Comparison of ENCODE assay signal across 1 cellular context in the genomic region with DNA sequence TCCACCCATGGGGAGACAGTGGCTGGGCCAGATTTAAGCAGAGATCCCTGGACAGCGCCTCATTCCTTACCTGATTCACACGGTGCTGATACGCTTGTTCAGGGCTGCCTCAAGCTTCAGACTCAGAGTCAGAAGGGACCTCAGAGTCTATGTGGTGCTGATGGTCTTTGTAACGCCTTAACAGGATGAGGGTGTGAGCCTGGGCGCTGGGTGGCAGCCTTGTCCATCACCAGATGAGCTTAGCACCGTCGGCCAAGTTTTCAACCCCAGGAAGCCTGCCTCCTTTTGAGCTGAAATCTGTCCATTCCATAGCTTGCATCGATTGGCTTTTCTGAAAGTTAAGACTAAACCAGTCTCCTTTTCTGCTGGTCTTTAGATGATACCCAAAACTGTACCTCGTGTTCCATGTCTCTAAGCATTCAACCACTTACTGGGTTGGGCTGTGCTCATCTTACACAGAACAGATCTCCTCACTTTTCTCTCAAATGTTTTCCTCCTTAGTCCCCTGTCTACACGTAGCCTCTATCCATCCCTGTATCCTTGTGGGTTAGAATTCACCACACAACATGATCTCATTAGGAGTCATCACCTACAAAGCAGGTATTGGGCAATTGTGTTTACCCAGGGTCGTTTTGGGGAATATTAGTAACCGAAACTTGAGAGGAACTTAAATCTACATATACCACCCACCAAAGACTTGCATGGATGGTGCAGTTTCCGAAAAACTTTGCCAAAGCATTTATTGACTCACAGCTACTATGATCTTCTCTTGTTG.
TF ChIP-seq lines count a peak whose summit lies in the region.

No MANE protein-coding gene starts in this region.

TF ChIP-seq in GM12878, 131 proteins besides CTCF, POLR2A, EP300 and RAD21 (continued from another document):
- TF ChIP-seq, protein P1, sequence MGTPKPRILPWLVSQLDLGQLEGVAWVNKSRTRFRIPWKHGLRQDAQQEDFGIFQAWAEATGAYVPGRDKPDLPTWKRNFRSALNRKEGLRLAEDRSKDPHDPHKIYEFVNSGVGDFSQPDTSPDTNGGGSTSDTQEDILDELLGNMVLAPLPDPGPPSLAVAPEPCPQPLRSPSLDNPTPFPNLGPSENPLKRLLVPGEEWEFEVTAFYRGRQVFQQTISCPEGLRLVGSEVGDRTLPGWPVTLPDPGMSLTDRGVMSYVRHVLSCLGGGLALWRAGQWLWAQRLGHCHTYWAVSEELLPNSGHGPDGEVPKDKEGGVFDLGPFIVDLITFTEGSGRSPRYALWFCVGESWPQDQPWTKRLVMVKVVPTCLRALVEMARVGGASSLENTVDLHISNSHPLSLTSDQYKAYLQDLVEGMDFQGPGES (IDR thresholded peaks at IDR 0.05), result no peak
- TF ChIP-seq, protein P2, sequence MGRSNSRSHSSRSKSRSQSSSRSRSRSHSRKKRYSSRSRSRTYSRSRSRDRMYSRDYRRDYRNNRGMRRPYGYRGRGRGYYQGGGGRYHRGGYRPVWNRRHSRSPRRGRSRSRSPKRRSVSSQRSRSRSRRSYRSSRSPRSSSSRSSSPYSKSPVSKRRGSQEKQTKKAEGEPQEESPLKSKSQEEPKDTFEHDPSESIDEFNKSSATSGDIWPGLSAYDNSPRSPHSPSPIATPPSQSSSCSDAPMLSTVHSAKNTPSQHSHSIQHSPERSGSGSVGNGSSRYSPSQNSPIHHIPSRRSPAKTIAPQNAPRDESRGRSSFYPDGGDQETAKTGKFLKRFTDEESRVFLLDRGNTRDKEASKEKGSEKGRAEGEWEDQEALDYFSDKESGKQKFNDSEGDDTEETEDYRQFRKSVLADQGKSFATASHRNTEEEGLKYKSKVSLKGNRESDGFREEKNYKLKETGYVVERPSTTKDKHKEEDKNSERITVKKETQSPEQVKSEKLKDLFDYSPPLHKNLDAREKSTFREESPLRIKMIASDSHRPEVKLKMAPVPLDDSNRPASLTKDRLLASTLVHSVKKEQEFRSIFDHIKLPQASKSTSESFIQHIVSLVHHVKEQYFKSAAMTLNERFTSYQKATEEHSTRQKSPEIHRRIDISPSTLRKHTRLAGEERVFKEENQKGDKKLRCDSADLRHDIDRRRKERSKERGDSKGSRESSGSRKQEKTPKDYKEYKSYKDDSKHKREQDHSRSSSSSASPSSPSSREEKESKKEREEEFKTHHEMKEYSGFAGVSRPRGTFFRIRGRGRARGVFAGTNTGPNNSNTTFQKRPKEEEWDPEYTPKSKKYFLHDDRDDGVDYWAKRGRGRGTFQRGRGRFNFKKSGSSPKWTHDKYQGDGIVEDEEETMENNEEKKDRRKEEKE (IDR thresholded peaks at IDR 0.05), result no peak
- no peak for TF ChIP-seq USF2 (IDR thresholded peaks at IDR 0.05; ENCODE audit: borderline replicate concordance, low read depth, low read length)
- TF ChIP-seq TAF1 (IDR thresholded peaks at IDR 0.05; ENCODE audit: borderline replicate concordance, low read depth, low read length), result no peak
- TF ChIP-seq ZNF622 (IDR thresholded peaks at IDR 0.05), result no peak
- no peak for TF ChIP-seq POLR2AphosphoS5 (IDR thresholded peaks at IDR 0.05; ENCODE audit: low read length)
- TF ChIP-seq TBL1XR1 (IDR thresholded peaks at IDR 0.05; ENCODE audit: low read depth, low read length), result no peak
- no peak for TF ChIP-seq SIX5 (IDR thresholded peaks at IDR 0.05; ENCODE audit: low read depth, low read length, severe bottlenecking)
- no peak for TF ChIP-seq MYC (IDR thresholded peaks at IDR 0.05; ENCODE audit: insufficient read depth, insufficient read length, insufficient replicate concordance, low read length, severe bottlenecking)
- no peak for TF ChIP-seq ETV6 (conservative IDR thresholded peaks at IDR 0.05 in 1 of 2, IDR thresholded peaks at IDR 0.05 in 1 of 2; ENCODE audit: borderline replicate concordance in 1 of 2, low read depth in 1 of 2)
- TF ChIP-seq HSF1 (IDR thresholded peaks at IDR 0.05; ENCODE audit: low read depth, low read length), result no peak
- TF ChIP-seq, protein P3, sequence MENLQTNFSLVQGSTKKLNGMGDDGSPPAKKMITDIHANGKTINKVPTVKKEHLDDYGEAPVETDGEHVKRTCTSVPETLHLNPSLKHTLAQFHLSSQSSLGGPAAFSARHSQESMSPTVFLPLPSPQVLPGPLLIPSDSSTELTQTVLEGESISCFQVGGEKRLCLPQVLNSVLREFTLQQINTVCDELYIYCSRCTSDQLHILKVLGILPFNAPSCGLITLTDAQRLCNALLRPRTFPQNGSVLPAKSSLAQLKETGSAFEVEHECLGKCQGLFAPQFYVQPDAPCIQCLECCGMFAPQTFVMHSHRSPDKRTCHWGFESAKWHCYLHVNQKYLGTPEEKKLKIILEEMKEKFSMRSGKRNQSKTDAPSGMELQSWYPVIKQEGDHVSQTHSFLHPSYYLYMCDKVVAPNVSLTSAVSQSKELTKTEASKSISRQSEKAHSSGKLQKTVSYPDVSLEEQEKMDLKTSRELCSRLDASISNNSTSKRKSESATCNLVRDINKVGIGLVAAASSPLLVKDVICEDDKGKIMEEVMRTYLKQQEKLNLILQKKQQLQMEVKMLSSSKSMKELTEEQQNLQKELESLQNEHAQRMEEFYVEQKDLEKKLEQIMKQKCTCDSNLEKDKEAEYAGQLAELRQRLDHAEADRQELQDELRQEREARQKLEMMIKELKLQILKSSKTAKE (IDR thresholded peaks at IDR 0.05; ENCODE audit: low read depth, poor library complexity, severe bottlenecking), result no peak
- TF ChIP-seq ATF2 (IDR thresholded peaks at IDR 0.05; ENCODE audit: low read length), result no peak
- TF ChIP-seq EGR1 (IDR thresholded peaks at IDR 0.05; ENCODE audit: borderline replicate concordance in 1 of 2, low read depth in 2 of 2, low read length in 2 of 2), result no peak
- TF ChIP-seq NBN (IDR thresholded peaks at IDR 0.05), result no peak
